Comparison of ENCODE assay signal across 8 cellular contexts in genomic region chr1:94961994-94962744, GRCh38. TPM values are rescaled to one million over a fixed set of nuclear protein-coding genes. Genes with fewer than 3 reads are reported as not detected.
A peak's percentile ranks its signal among the peaks of the same experiment; 100 is the strongest.
DNase-seq lines count a peak whose midpoint lies in the region; ATAC-seq and TF ChIP-seq lines count a peak whose summit lies in the region.

No MANE protein-coding gene starts in this region.

- H3K4me3 ChIP-seq in AG04450 (ENCODE audit: low read depth, low read length) (peak overlapping the region; percentile 51), coronary artery (peak overlapping the region; percentile 68)

- ATAC-seq in HG03354 (IDR thresholded peaks at IDR 0.05; ENCODE audit: poor library complexity, severe bottlenecking, unreplicated experiment), result peak; percentile 2
- ATAC-seq in naive B cell (ENCODE audit: low read depth in 2 of 2), result no peak
- no peak for ATAC-seq in HG02938 (IDR thresholded peaks at IDR 0.05; ENCODE audit: unreplicated experiment)

- DNase-seq in AG04450 (ENCODE audit: low read depth, low spot score), result no peak
- DNase-seq in coronary artery (ENCODE audit: low spot score), result no peak
- DNase-seq in naive B cell, result no peak
- no peak for DNase-seq in activated CD8-positive, alpha-beta memory T cell treated with anti-CD3 and anti-CD28 coated beads, Interleukin-2, amount 50 U/mL, for 4 hours
- no peak for DNase-seq in NCI-H526 treated with DMSO at 0.1 percent for 48 hours (lab: John Stamatoyannopoulos, UW)
- no peak for DNase-seq in stimulated activated CD4-positive, alpha-beta T cell treated with anti-CD3 and anti-CD28 coated beads, Interleukin-2, amount 100 ng/mL, for 48 hours

- H3K9me3 Mint-ChIP-seq in naive B cell, result no peaks in the 10 kb centered on the region

- H3K27ac Mint-ChIP-seq in naive B cell, result peak overlapping the region in 5 of 6 donors; percentile 14 to 94 (median 91)

- POLR2A ChIA-PET in AG04450 (lab: Yijun Ruan, JAX), result no interaction called here

- TF ChIP-seq CTCF in AG04450 (IDR thresholded peaks at IDR 0.05; ENCODE audit: low read depth, low read length), result no peak
- TF ChIP-seq CTCF in coronary artery (IDR thresholded peaks at IDR 0.05), result no peak

- CTCF ChIA-PET in AG04450 (lab: Charles Lee), result interaction anchor here (0.6 kb wide), 1 partner anchor 81 kb away, joined by 4 read pairs; no protein-coding TSS in a partner anchor

- peak overlapping the region; percentile 79 to 99 (median 91) for H3K4me3 Mint-ChIP-seq in naive B cell

- H3K9me3 ChIP-seq in AG04450 (ENCODE audit: control insufficient read depth, insufficient read depth, low read length), result no peaks in the 10 kb centered on the region

- H3K4me1 Mint-ChIP-seq in naive B cell, result peaks cover 10 to 42% (median 31%) of the 10 kb centered on the region in 3 donors

- no peaks in the 10 kb centered on the region for H3K27me3 ChIP-seq in AG04450 (ENCODE audit: control insufficient read depth, insufficient read depth, low read length)

- no peaks in the 10 kb centered on the region for H3K36me3 Mint-ChIP-seq in naive B cell

- H3K27ac ChIP-seq in AG04450 (ENCODE audit: low read depth, low read length) (peak overlapping the region; percentile 39), coronary artery (peak overlapping the region; percentile 46 to 73)

- H3K27me3 Mint-ChIP-seq in naive B cell, result no peaks in the 10 kb centered on the region

RNA-seq across cellular contexts. Expression of gene CNN3, which starts 35.3 kb away (rescaled TPM):
- polyA plus RNA-seq in AG04450 (2011; rRNA removed) (374 and 438 TPM in 2 replicates), naive B cell (ENCODE audit: low read depth in 6 of 6) (10 to 100 TPM in 5 of 6 donors, 1 to 10 TPM in 1; 8.4 to 31.3 (median 20.7) TPM)
- polyA minus RNA-seq in AG04450 (2011; rRNA and poly(A)+ RNA removed), result 307 and 327 TPM in 2 replicates

Comparison
In these comparisons a context has a peak if more than half of its experiments do, and no peak if none do; other contexts are left out.
1. RNA of gene CNN3, which starts 35.3 kb away (polyA plus RNA-seq): 374 to 438 TPM in AG04450; 8.4 to 31.3 TPM in naive B cell; every median in the first group is over 10 times any median in the second.